29 cellular contexts compared by ENCODE assay signal in the genomic region with DNA sequence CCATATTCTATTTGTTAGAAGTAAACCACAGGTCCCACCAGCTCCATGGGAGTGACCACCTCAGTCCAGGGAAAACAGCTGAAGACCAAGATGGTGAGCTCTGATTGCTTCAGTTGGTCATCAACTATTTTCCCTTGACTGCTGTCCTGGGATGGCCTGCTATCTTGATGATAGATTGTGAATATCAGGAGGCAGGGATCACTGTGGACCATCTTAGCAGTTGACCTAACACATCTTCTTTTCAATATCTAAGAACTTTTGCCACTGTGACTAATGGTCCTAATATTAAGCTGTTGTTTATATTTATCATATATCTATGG. TPM values are rescaled to one million over a fixed set of nuclear protein-coding genes. Genes with fewer than 3 reads are reported as not detected.
"Had no signal": no experiment of that assay in that cellular context is flagged by ENCODE, and none has a peak within 500 bp of the region (broad histone marks: within the 10 kb centered on the region; RNA-seq: fewer than 3 reads in every experiment).

No MANE protein-coding gene starts in this region.

- H3K9me3 ChIP-seq: stomach, suprapubic skin, testis, thoracic aorta, thyroid gland, tibial artery, tibial nerve, transverse colon, upper lobe of left lung, upper lobe of right lung, uterus, vagina had no signal

- ATAC-seq: stimulated activated effector memory CD8-positive, alpha-beta T cell treated with anti-CD3 and anti-CD28 coated beads, Interleukin-12 subunit alpha, Interleukin-12 subunit beta, amount 100 ng/mL, for 72 hours; stimulated activated memory B cell treated with anti-CD40 and anti-IgM and Interleukin-4, amounts not matched to agents 10 μg/mL and 1 μg/mL and 100 μg/mL, for 72 hours; stimulated activated naive B cell treated with anti-CD40 and anti-IgM and Interleukin-4, amounts not matched to agents 10 μg/mL and 1 μg/mL and 100 μg/mL, for 72 hours; stimulated activated naive CD8-positive, alpha-beta T cell treated with anti-CD3 and anti-CD28 coated beads, Interleukin-15, amount 100 ng/mL, for 72 hours; stimulated activated naive CD8-positive, alpha-beta T cell treated with anti-CD3 and anti-CD28 coated beads, Interleukin-15, Interleukin-2, amounts not matched to agents 100 U/mL and 50 U/mL, for 24 hours; upper lobe of right lung had no signal

- H3K27me3 ChIP-seq: suprapubic skin, testis, thyroid gland, tibial artery, tibial nerve, transverse colon, upper lobe of left lung, upper lobe of right lung, uterus, vagina had no signal

- H3K4me3 Mint-ChIP-seq: stimulated activated effector memory CD8-positive, alpha-beta T cell treated with anti-CD3 and anti-CD28 coated beads, Interleukin-12 subunit alpha, Interleukin-12 subunit beta, amount 100 ng/mL, for 72 hours; stimulated activated memory B cell treated with anti-CD40 and anti-IgM and Interleukin-4, amounts not matched to agents 10 μg/mL and 1 μg/mL and 100 μg/mL, for 72 hours; stimulated activated naive B cell treated with anti-CD40 and anti-IgM and Interleukin-4, amounts not matched to agents 10 μg/mL and 1 μg/mL and 100 μg/mL, for 72 hours; stimulated activated naive CD8-positive, alpha-beta T cell treated with anti-CD3 and anti-CD28 coated beads, Interleukin-15, amount 100 ng/mL, for 72 hours; stimulated activated naive CD8-positive, alpha-beta T cell treated with anti-CD3 and anti-CD28 coated beads, Interleukin-15, Interleukin-2, amounts not matched to agents 100 ng/mL and 50 ng/mL, for 24 hours; type B pancreatic cell had no signal

- H3K4me3 ChIP-seq: stomach, suprapubic skin, testis, thoracic aorta, thyroid gland, tibial artery, tibial nerve, transverse colon, upper lobe of left lung, upper lobe of right lung, uterus, vagina had no signal

- DNase-seq: stimulated activated CD4-positive, alpha-beta T cell treated with anti-CD3 and anti-CD28 coated beads, Interleukin-2, amount 100 ng/mL, for 48 hours; stimulated activated CD4-positive, alpha-beta T cell treated with anti-CD3 and anti-CD28 coated beads, Interleukin-4, amount 100 ng/mL, for 1 hour; stimulated activated CD4-positive, alpha-beta T cell treated with anti-CD3 and anti-CD28 coated beads, Interleukin-4, amount 100 ng/mL, for 24 hours; stimulated activated CD4-positive, alpha-beta T cell treated with anti-CD3 and anti-CD28 coated beads, Interleukin-4, amount 100 ng/mL, for 4 hours; stimulated activated CD8-positive, alpha-beta memory T cell treated with anti-CD3 and anti-CD28 coated beads, Interleukin-4, amount 100 ng/mL, for 48 hours; stimulated activated naive B cell treated with anti-CD40 and anti-IgM and Interleukin-4, amounts not matched to agents 10 μg/mL and 1 μg/mL and 100 μg/mL, for 72 hours; stimulated activated naive CD4-positive, alpha-beta T cell; stimulated activated naive CD4-positive, alpha-beta T cell treated with Interleukin-2 at 50 U/mL for 16 hours; stimulated activated naive CD8-positive, alpha-beta T cell treated with anti-CD3 and anti-CD28 coated beads, Interleukin-15, amount 100 ng/mL, for 72 hours; stimulated activated naive CD8-positive, alpha-beta T cell treated with anti-CD3 and anti-CD28 coated beads, Interleukin-15, Interleukin-2, amounts not matched to agents 100 U/mL and 50 U/mL, for 24 hours; stomach; substantia nigra; testis; thyroid gland; tibial artery; transverse colon; trophoblast cell; upper lobe of left lung; upper lobe of right lung; uterus had no signal

- H3K27ac Mint-ChIP-seq: stimulated activated effector memory CD8-positive, alpha-beta T cell treated with anti-CD3 and anti-CD28 coated beads, Interleukin-12 subunit alpha, Interleukin-12 subunit beta, amount 100 ng/mL, for 72 hours; stimulated activated memory B cell treated with anti-CD40 and anti-IgM and Interleukin-4, amounts not matched to agents 10 μg/mL and 1 μg/mL and 100 μg/mL, for 72 hours; stimulated activated naive B cell treated with anti-CD40 and anti-IgM and Interleukin-4, amounts not matched to agents 10 μg/mL and 1 μg/mL and 100 μg/mL, for 72 hours; stimulated activated naive CD8-positive, alpha-beta T cell treated with anti-CD3 and anti-CD28 coated beads, Interleukin-15, amount 100 ng/mL, for 72 hours; stimulated activated naive CD8-positive, alpha-beta T cell treated with anti-CD3 and anti-CD28 coated beads, Interleukin-15, Interleukin-2, amounts not matched to agents 100 ng/mL and 50 ng/mL, for 24 hours; type B pancreatic cell had no signal

- H3K27me3 Mint-ChIP-seq: stimulated activated memory B cell treated with anti-CD40 and anti-IgM and Interleukin-4, amounts not matched to agents 10 μg/mL and 1 μg/mL and 100 μg/mL, for 72 hours; stimulated activated naive CD8-positive, alpha-beta T cell treated with anti-CD3 and anti-CD28 coated beads, Interleukin-15, amount 100 ng/mL, for 72 hours; stimulated activated naive CD8-positive, alpha-beta T cell treated with anti-CD3 and anti-CD28 coated beads, Interleukin-15, Interleukin-2, amounts not matched to agents 100 ng/mL and 50 ng/mL, for 24 hours; type B pancreatic cell had no signal

- FAIRE-seq: urothelium cell line had no signal

- H3K9me3 Mint-ChIP-seq: stimulated activated effector memory CD8-positive, alpha-beta T cell treated with anti-CD3 and anti-CD28 coated beads, Interleukin-12 subunit alpha, Interleukin-12 subunit beta, amount 100 ng/mL, for 72 hours; stimulated activated memory B cell treated with anti-CD40 and anti-IgM and Interleukin-4, amounts not matched to agents 10 μg/mL and 1 μg/mL and 100 μg/mL, for 72 hours; stimulated activated naive B cell treated with anti-CD40 and anti-IgM and Interleukin-4, amounts not matched to agents 10 μg/mL and 1 μg/mL and 100 μg/mL, for 72 hours; stimulated activated naive CD8-positive, alpha-beta T cell treated with anti-CD3 and anti-CD28 coated beads, Interleukin-15, amount 100 ng/mL, for 72 hours; type B pancreatic cell had no signal

- H3K36me3 ChIP-seq: stomach, suprapubic skin, thoracic aorta, thyroid gland, tibial artery, tibial nerve, transverse colon, upper lobe of left lung, upper lobe of right lung, uterus, vagina had no signal

- H3K27ac ChIP-seq: stomach, suprapubic skin, testis, thoracic aorta, thyroid gland, tibial artery, tibial nerve, transverse colon, upper lobe of left lung, upper lobe of right lung, uterus, vagina had no signal

- H3K4me1 Mint-ChIP-seq: stimulated activated effector memory CD8-positive, alpha-beta T cell treated with anti-CD3 and anti-CD28 coated beads, Interleukin-12 subunit alpha, Interleukin-12 subunit beta, amount 100 ng/mL, for 72 hours; stimulated activated memory B cell treated with anti-CD40 and anti-IgM and Interleukin-4, amounts not matched to agents 10 μg/mL and 1 μg/mL and 100 μg/mL, for 72 hours; stimulated activated naive CD8-positive, alpha-beta T cell treated with anti-CD3 and anti-CD28 coated beads, Interleukin-15, amount 100 ng/mL, for 72 hours had no signal

- H3K4me1 ChIP-seq: stomach, suprapubic skin, testis, thyroid gland, tibial artery, tibial nerve, transverse colon, upper lobe of left lung, upper lobe of right lung, uterus, vagina had no signal

- H3K36me3 Mint-ChIP-seq: stimulated activated effector memory CD8-positive, alpha-beta T cell treated with anti-CD3 and anti-CD28 coated beads, Interleukin-12 subunit alpha, Interleukin-12 subunit beta, amount 100 ng/mL, for 72 hours; stimulated activated memory B cell treated with anti-CD40 and anti-IgM and Interleukin-4, amounts not matched to agents 10 μg/mL and 1 μg/mL and 100 μg/mL, for 72 hours; stimulated activated naive B cell treated with anti-CD40 and anti-IgM and Interleukin-4, amounts not matched to agents 10 μg/mL and 1 μg/mL and 100 μg/mL, for 72 hours; type B pancreatic cell had no signal

RNA-seq across cellular contexts. Expression of a gene that starts 55.7 kb away (rescaled TPM):
- total RNA-seq: vagina had no signal
